In genomic region chr10:72260588-72261322, GRCh38 we compare ENCODE assay signal across 8 cellular contexts. TPM values are rescaled to one million over a fixed set of nuclear protein-coding genes. Genes with fewer than 3 reads are reported as not detected.
A peak's percentile ranks its signal among the peaks of the same experiment; 100 is the strongest.
DNase-seq lines count a peak whose midpoint lies in the region; ATAC-seq and TF ChIP-seq lines count a peak whose summit lies in the region.

No MANE protein-coding gene starts in this region.

- H3K27ac ChIP-seq in foreskin keratinocyte (peak overlapping the region; percentile 96), suprapubic skin (peak overlapping the region; percentile 88)

- TF ChIP-seq EP300 in suprapubic skin (IDR thresholded peaks at IDR 0.05), result no peak

- DNase-seq in COLO829 (ENCODE audit: low spot score) (peak; percentile 88), HT1080 (ENCODE audit: low read depth) (peak; percentile 48), RPMI8226 (peak; percentile 93), foreskin keratinocyte (peak; percentile 91 to 97), suprapubic skin (ENCODE audit: low spot score in 2 of 2) (peak; percentile 88 to 91)
- peak; percentile 93 for DNase-seq in activated effector memory CD4-positive, alpha-beta T cell treated with anti-CD3 and anti-CD28 coated beads, Interleukin-2, amount 50 U/mL, for 16 hours

- no peaks in the 10 kb centered on the region for H3K36me3 ChIP-seq in neuron (ENCODE audit: insufficient read depth, low read length)
- H3K36me3 ChIP-seq in suprapubic skin, result no peaks in the 10 kb centered on the region

- H3K4me1 ChIP-seq in foreskin keratinocyte (peaks cover 34% of the 10 kb centered on the region), neuron (ENCODE audit: insufficient read depth, low read length) (peaks cover 38% of the 10 kb centered on the region), suprapubic skin (peaks cover 80% of the 10 kb centered on the region)

- H3K27me3 ChIP-seq in foreskin keratinocyte, result no peaks in the 10 kb centered on the region
- no peaks in the 10 kb centered on the region for H3K27me3 ChIP-seq in neuron (ENCODE audit: insufficient read depth, low read length)
- no peaks in the 10 kb centered on the region for H3K27me3 ChIP-seq in suprapubic skin

- TF ChIP-seq POLR2A in suprapubic skin (IDR thresholded peaks at IDR 0.05), result no peak

- H2AFZ ChIP-seq in neuron (ENCODE audit: low read depth, low read length), result peak overlapping the region; percentile 49

- H3K9me3 ChIP-seq in neuron (ENCODE audit: low read length) (no peaks in the 10 kb centered on the region), suprapubic skin (no peaks in the 10 kb centered on the region)

- H3K4me3 ChIP-seq in neuron (ENCODE audit: low read length), result peak overlapping the region; percentile 47
- peak overlapping the region; percentile 40 for H3K4me3 ChIP-seq in suprapubic skin

- ATAC-seq in GM21367 (IDR thresholded peaks at IDR 0.05; ENCODE audit: unreplicated experiment) (peak; percentile 56), foreskin keratinocyte (peak; percentile 83)

- 4% methylated on average over 26 of the region's 38 CpGs for WGBS in suprapubic skin

- TF ChIP-seq CTCF in foreskin keratinocyte (conservative IDR thresholded peaks at IDR 0.05) (no peak), suprapubic skin (IDR thresholded peaks at IDR 0.05) (no peak)

RNA-seq across cellular contexts. Expression of gene DDIT4, which starts 13.0 kb away (rescaled TPM):
- total RNA-seq in HT1080 (2014; rRNA removed; shearing (Covaris generic)), result 13.0 and 16.1 TPM in 2 replicates
- 114 and 121 TPM in 2 replicates for polyA plus RNA-seq in HT1080 (2015; cell fraction: cytosol; rRNA removed)
- 143 and 155 TPM in 2 replicates for polyA plus RNA-seq in HT1080 (2015; cell fraction: nucleus; rRNA removed)
- 276 and 302 TPM in 2 replicates for total RNA-seq in foreskin keratinocyte
- 260 and 285 TPM in 2 replicates for polyA plus RNA-seq in foreskin keratinocyte
- 100 to 1,000 TPM; 170 to 246 (median 225) TPM for total RNA-seq in suprapubic skin

RNA-seq across cellular contexts. Expression of gene ASCC1, which starts 44.7 kb away (rescaled TPM):
- 17.4 and 24.3 TPM in 2 replicates for total RNA-seq in HT1080 (2014; rRNA removed; shearing (Covaris generic))
- polyA plus RNA-seq in HT1080 (2015; cell fraction: cytosol; rRNA removed), result 26.4 and 28.3 TPM in 2 replicates
- polyA plus RNA-seq in HT1080 (2015; cell fraction: nucleus; rRNA removed), result 35.2 and 46.8 TPM in 2 replicates
- 27.7 and 28.8 TPM in 2 replicates for total RNA-seq in foreskin keratinocyte
- 15.8 and 18.8 TPM in 2 replicates for polyA plus RNA-seq in foreskin keratinocyte
- 10 to 100 TPM; 20.2 to 31.7 (median 21.2) TPM for total RNA-seq in suprapubic skin

RNA-seq across cellular contexts. Expression of gene ANAPC16, which starts 44.9 kb away (rescaled TPM):
- total RNA-seq in HT1080 (2014; rRNA removed; shearing (Covaris generic)), result 37.2 and 44.2 TPM in 2 replicates
- 72.1 and 80.6 TPM in 2 replicates for polyA plus RNA-seq in HT1080 (2015; cell fraction: cytosol; rRNA removed)
- polyA plus RNA-seq in HT1080 (2015; cell fraction: nucleus; rRNA removed), result 19.6 and 26.2 TPM in 2 replicates
- 64.6 and 65.6 TPM in 2 replicates for total RNA-seq in foreskin keratinocyte
- 80.3 and 85.6 TPM in 2 replicates for polyA plus RNA-seq in foreskin keratinocyte
- 10 to 100 TPM; 57.0 to 83.2 (median 69.3) TPM for total RNA-seq in suprapubic skin

Comparison
In these comparisons a context has a peak if more than half of its experiments do, and no peak if none do; other contexts are left out.
1. Peak in every context shown above with its lines: DNase-seq, ATAC-seq, H3K4me3 ChIP-seq and H3K27ac ChIP-seq.
2. RNA of gene DDIT4, which starts 13.0 kb away (total RNA-seq): 276 to 302 TPM in foreskin keratinocyte and 170 to 246 TPM in suprapubic skin; 13.0 to 16.1 TPM in HT1080; every median in the first group is over 10 times any median in the second.